In genomic region chr12:21502872-21503271, GRCh38 we compare ENCODE assay signal across 10 cellular contexts. TPM values are rescaled to one million over a fixed set of nuclear protein-coding genes. Genes with fewer than 3 reads are reported as not detected.
DNase-seq lines count a peak whose midpoint lies in the region; ATAC-seq and TF ChIP-seq lines count a peak whose summit lies in the region.
"Had no signal": no experiment of that assay in that cellular context is flagged by ENCODE, and none has a peak within 500 bp of the region (broad histone marks: within the 10 kb centered on the region; RNA-seq: fewer than 3 reads in every experiment).

No MANE protein-coding gene starts in this region.

- H3K27ac ChIP-seq in SJSA1 (no peak overlapping the region), hepatocyte (no peak overlapping the region), spleen (no peak overlapping the region), ovary (no peak overlapping the region)
- H3K27ac ChIP-seq: colonic mucosa had no signal

- POLR2A ChIA-PET in activated CD4-positive, alpha-beta T cell treated with anti-CD3 and anti-CD28 coated beads for 36 hours (lab: Charles Lee) = no interaction called here

- no peaks in the 10 kb centered on the region for H3K9me2 ChIP-seq in hepatocyte (replicated peaks; ENCODE audit: insufficient read depth)

- H3K27ac Mint-ChIP-seq in activated CD4-positive, alpha-beta T cell treated with anti-CD3 and anti-CD28 coated beads for 36 hours = no peak overlapping the region

- peak; percentile 13 for DNase-seq in activated CD4-positive, alpha-beta T cell treated with anti-CD3 and anti-CD28 coated beads for 36 hours
- DNase-seq in activated CD4-positive, alpha-beta T cell treated with anti-CD3 and anti-CD28 coated beads for 1 hour = no peak
- DNase-seq in SJSA1 (ENCODE audit: low read depth in 1 of 2, low spot score in 2 of 2) (no peak), hepatocyte (ENCODE audit: low spot score) (no peak), spleen (no peak), SKM-1 (lab: John Stamatoyannopoulos, UW; ENCODE audit: unreplicated experiment) (no peak), ovary (no peak)

- H3K36me3 ChIP-seq in SJSA1 = peaks cover 20% of the 10 kb centered on the region
- no peaks in the 10 kb centered on the region for H3K36me3 ChIP-seq in hepatocyte (replicated peaks; ENCODE audit: insufficient read depth, low read depth)
- H3K36me3 ChIP-seq in spleen = peaks cover 2 to 19% (median 14%) of the 10 kb centered on the region in 6 donors
- H3K36me3 ChIP-seq in ovary = no peaks in the 10 kb centered on the region
- H3K36me3 ChIP-seq: colonic mucosa had no signal

- H3K4me3 Mint-ChIP-seq in activated CD4-positive, alpha-beta T cell treated with anti-CD3 and anti-CD28 coated beads for 36 hours = no peak overlapping the region

- H3K4me1 Mint-ChIP-seq in activated CD4-positive, alpha-beta T cell treated with anti-CD3 and anti-CD28 coated beads for 36 hours = peaks cover 43% of the 10 kb centered on the region

- TF ChIP-seq EP300 in ovary (IDR thresholded peaks at IDR 0.05) = no peak

- H3K4me1 ChIP-seq in SJSA1 (replicated peaks) = peaks cover 13% of the 10 kb centered on the region
- peaks cover 15% of the 10 kb centered on the region for H3K4me1 ChIP-seq in hepatocyte (ENCODE audit: insufficient read depth)
- peaks cover 39 to 84% (median 64%) of the 10 kb centered on the region in 6 donors for H3K4me1 ChIP-seq in spleen
- peaks cover 7% of the 10 kb centered on the region for H3K4me1 ChIP-seq in ovary (ENCODE audit: insufficient read depth)

- peak overlapping the region; percentile 79 for H3K4me3 ChIP-seq in SJSA1
- peak overlapping the region; percentile 61 for H3K4me3 ChIP-seq in hepatocyte
- peak overlapping the region in 6 of 8 donors; percentile 82 to 100 (median 89) for H3K4me3 ChIP-seq in spleen
- H3K4me3 ChIP-seq in ovary = no peak overlapping the region

- peaks cover 13% of the 10 kb centered on the region for H4K20me1 ChIP-seq in hepatocyte (ENCODE audit: insufficient read depth, poor library complexity, severe bottlenecking)

- H3K9me3 ChIP-seq in SJSA1 (replicated peaks) (no peaks in the 10 kb centered on the region), hepatocyte (ENCODE audit: low read depth) (no peaks in the 10 kb centered on the region), spleen (no peaks in the 10 kb centered on the region), ovary (no peaks in the 10 kb centered on the region)
- H3K9me3 ChIP-seq: colonic mucosa, thyroid gland had no signal

- H3K4me2 ChIP-seq in hepatocyte = peak overlapping the region; percentile 83

- H2AFZ ChIP-seq in hepatocyte = no peak overlapping the region

- H3K79me2 ChIP-seq in hepatocyte = peaks cover 76% of the 10 kb centered on the region

- WGBS in hepatocyte (ENCODE audit: low lambda C conversion rate, missing lambda C conversion rate) = 83% methylated on average over 1 of the region's 1 CpG
- WGBS in spleen, 5 donors = 81 to 100% (median 89%) methylated on average over 1 of the region's 1 CpG
- 84 to 95% (median 90%) methylated on average over 1 of the region's 1 CpG for WGBS in ovary, 3 donors

- TF ChIP-seq POLR2A in spleen (IDR thresholded peaks at IDR 0.05) (no peak), ovary (IDR thresholded peaks at IDR 0.05) (no peak)

- H3K27me3 Mint-ChIP-seq in activated CD4-positive, alpha-beta T cell treated with anti-CD3 and anti-CD28 coated beads for 36 hours = no peaks in the 10 kb centered on the region

- TF ChIP-seq CTCF in hepatocyte (IDR thresholded peaks at IDR 0.05; ENCODE audit: poor library complexity) = no peak
- no peak for TF ChIP-seq CTCF in spleen (IDR thresholded peaks at IDR 0.05 in 8 of 11, conservative IDR thresholded peaks at IDR 0.05 in 3 of 11)
- no peak for TF ChIP-seq CTCF in ovary (IDR thresholded peaks at IDR 0.05)

- no peaks in the 10 kb centered on the region for H3K9me3 Mint-ChIP-seq in activated CD4-positive, alpha-beta T cell treated with anti-CD3 and anti-CD28 coated beads for 36 hours (ENCODE audit: low read depth)

- intact Hi-C loops in activated CD4-positive, alpha-beta T cell treated with anti-CD3 and anti-CD28 coated beads for 36 hours (cut with DNase I, micrococcal nuclease) = loop anchor here (5.0 kb wide), 3 partner anchors 46 to 1039 kb away; partner anchors contain the start of genes CMAS (in 2 of the 2) and C2CD5 (in 1 of the 2)
- intact Hi-C loops in spleen (cut with DNase I; ENCODE audit: low total_unique reads) = no loop called here
- intact Hi-C loops in ovary (cut with DNase I) = no loop called here

- H3K27me3 ChIP-seq in SJSA1 (replicated peaks) = no peaks in the 10 kb centered on the region
- no peaks in the 10 kb centered on the region for H3K27me3 ChIP-seq in hepatocyte
- no peaks in the 10 kb centered on the region for H3K27me3 ChIP-seq in spleen (replicated peaks in 1 of 7)
- H3K27me3 ChIP-seq in ovary = no peaks in the 10 kb centered on the region
- H3K27me3 ChIP-seq: colonic mucosa, thyroid gland had no signal

- H3K36me3 Mint-ChIP-seq in activated CD4-positive, alpha-beta T cell treated with anti-CD3 and anti-CD28 coated beads for 36 hours (ENCODE audit: low read depth) = peaks cover 24% of the 10 kb centered on the region

- ATAC-seq in activated CD4-positive, alpha-beta T cell treated with anti-CD3 and anti-CD28 coated beads for 36 hours = no peak
- ATAC-seq in HG02763 (IDR thresholded peaks at IDR 0.05; ENCODE audit: unreplicated experiment) = no peak

- CTCF ChIA-PET in activated CD4-positive, alpha-beta T cell treated with anti-CD3 and anti-CD28 coated beads for 36 hours (lab: Charles Lee) = no interaction called here

RNA-seq across cellular contexts. Expression of gene GOLT1B, which starts 1.3 kb away (rescaled TPM):
- 10 to 100 TPM; 25.6 to 31.2 TPM for total RNA-seq in activated CD4-positive, alpha-beta T cell treated with anti-CD3 and anti-CD28 coated beads for 36 hours
- total RNA-seq in SJSA1 (2014; rRNA removed; shearing (Covaris generic)) = 72.6 and 73.1 TPM in 2 replicates
- total RNA-seq in hepatocyte (55.0 and 60.8 TPM in 2 replicates), spleen (10 to 100 TPM; 23.5 to 39.6 (median 29.2) TPM), ovary (10 to 100 TPM; 13.6 to 23.3 (median 18.3) TPM)
- polyA plus RNA-seq in hepatocyte (37.6 and 41.2 TPM in 2 replicates), spleen (10 to 100 TPM; 14.1 to 18.2 (median 15.5) TPM), ovary (10 to 100 TPM; 19.9 to 29.6 TPM)

RNA-seq across cellular contexts. Expression of gene RECQL, which starts 1.4 kb away (rescaled TPM):
- total RNA-seq in activated CD4-positive, alpha-beta T cell treated with anti-CD3 and anti-CD28 coated beads for 36 hours = 10 to 100 TPM; 64.4 to 92.8 TPM
- total RNA-seq in SJSA1 (2014; rRNA removed; shearing (Covaris generic)) = 79.7 and 99.7 TPM in 2 replicates
- 40.6 and 43.7 TPM in 2 replicates for total RNA-seq in hepatocyte
- 15.5 and 18.0 TPM in 2 replicates for polyA plus RNA-seq in hepatocyte
- total RNA-seq in spleen = 10 to 100 TPM; 37.9 to 57.3 (median 47.2) TPM
- 10 to 100 TPM; 20.1 to 25.6 (median 22.4) TPM for polyA plus RNA-seq in spleen
- 10 to 100 TPM; 12.3 to 28.0 (median 17.3) TPM for total RNA-seq in ovary
- 10 to 100 TPM; 14.9 to 18.2 TPM for polyA plus RNA-seq in ovary

RNA-seq across cellular contexts. Expression of gene SPX, which starts 23.2 kb away (rescaled TPM):
- total RNA-seq in activated CD4-positive, alpha-beta T cell treated with anti-CD3 and anti-CD28 coated beads for 36 hours = under 1 TPM; 0.16 to 0.61 TPM
- total RNA-seq in SJSA1 (2014; rRNA removed; shearing (Covaris generic)) = 0.50 and 1.1 TPM in 2 replicates
- total RNA-seq in hepatocyte (0.63 and 1.3 TPM in 2 replicates), spleen (1 to 10 TPM in 2 of 7 donors, under 1 TPM in 4, not detected in 1; 0.44 to 1.3 (median 0.69) TPM), ovary (1 to 10 TPM in 1 of 7 donors, under 1 TPM in 3, not detected in 3; 0.22 to 1.1 (median 0.39) TPM)
- polyA plus RNA-seq in hepatocyte (0.39 and 0.97 TPM in 2 replicates), spleen (under 1 TPM; 0.15 to 0.53 (median 0.38) TPM), ovary (under 1 TPM; 0.16 to 0.17 TPM)
- total RNA-seq: colonic mucosa had no signal

Comparison
In these comparisons a context has a peak if more than half of its experiments do, and no peak if none do; other contexts are left out.
1. intact Hi-C loops: an anchor here in activated CD4-positive, alpha-beta T cell treated with anti-CD3 and anti-CD28 coated beads for 36 hours (5.0 kb wide); none called in spleen and ovary.